ENCODE assay signal across 18 cellular contexts in genomic region chr1:94878329-94878728, GRCh38. TPM values are rescaled to one million over a fixed set of nuclear protein-coding genes. Genes with fewer than 3 reads are reported as not detected.
DNase-seq lines count a peak whose midpoint lies in the region; ATAC-seq and TF ChIP-seq lines count a peak whose summit lies in the region.
"Had no signal": no experiment of that assay in that cellular context is flagged by ENCODE, and none has a peak within 500 bp of the region (broad histone marks: within the 10 kb centered on the region; RNA-seq: fewer than 3 reads in every experiment).

No MANE protein-coding gene starts in this region.

- no peak overlapping the region for H3K4me3 ChIP-seq in esophagus (ENCODE audit: low read depth in 1 of 2, low read length in 2 of 2)
- H3K4me3 ChIP-seq: BLaER1, GM12878, GM23248 had no signal

- H3K27ac ChIP-seq in esophagus (ENCODE audit: low read depth in 2 of 2, low read length in 1 of 2): peak overlapping the region; percentile 40 to 60
- H3K27ac ChIP-seq: BLaER1, GM23248 had no signal

- peaks cover 32% of the 10 kb centered on the region for H3K36me3 Mint-ChIP-seq in nephron (ENCODE audit: low read depth)
- H3K36me3 Mint-ChIP-seq in endothelial cell (ENCODE audit: low read depth, unreplicated experiment): no peaks in the 10 kb centered on the region
- H3K36me3 Mint-ChIP-seq: CD14-positive monocyte; CD4-positive, alpha-beta memory T cell had no signal

- no peaks in the 10 kb centered on the region for H3K36me3 ChIP-seq in esophagus (ENCODE audit: control insufficient read depth in 2 of 2, insufficient read depth in 2 of 2, low read length in 1 of 2)
- H3K36me3 ChIP-seq: BLaER1 had no signal

- no peaks in the 10 kb centered on the region for H3K9me3 ChIP-seq in esophagus (ENCODE audit: control insufficient read depth in 2 of 2, insufficient read depth in 1 of 2, low read depth in 1 of 2, low read length in 1 of 2)
- H3K9me3 ChIP-seq: BLaER1 had no signal

- H3K27me3 ChIP-seq in esophagus (ENCODE audit: control insufficient read depth in 1 of 2, insufficient read depth in 2 of 2, low read length in 2 of 2): no peaks in the 10 kb centered on the region
- H3K27me3 ChIP-seq: BLaER1 had no signal

- WGBS in esophagus, 2 donors: 93 to 95% methylated on average over 5 of the region's 5 CpGs

- H3K4me1 ChIP-seq in esophagus (ENCODE audit: control insufficient read depth in 2 of 2, insufficient read depth in 2 of 2, low read length in 1 of 2): peaks cover 2 to 13% of the 10 kb centered on the region in 2 donors

- peak overlapping the region in 2 of 3 experiments; percentile 61 to 82 for H3K27ac Mint-ChIP-seq in nephron
- no peak overlapping the region for H3K27ac Mint-ChIP-seq in endothelial cell (ENCODE audit: unreplicated experiment)
- H3K27ac Mint-ChIP-seq: CD4-positive, alpha-beta memory T cell had no signal

- H3K4me1 Mint-ChIP-seq in nephron: peaks cover 60% of the 10 kb centered on the region
- peaks cover 3% of the 10 kb centered on the region for H3K4me1 Mint-ChIP-seq in endothelial cell (ENCODE audit: unreplicated experiment)

- no peaks in the 10 kb centered on the region for H3K27me3 Mint-ChIP-seq in nephron (ENCODE audit: low read depth)
- no peaks in the 10 kb centered on the region for H3K27me3 Mint-ChIP-seq in endothelial cell (ENCODE audit: unreplicated experiment)

- no peak overlapping the region for H3K4me3 Mint-ChIP-seq in nephron
- H3K4me3 Mint-ChIP-seq in endothelial cell (ENCODE audit: unreplicated experiment): no peak overlapping the region
- H3K4me3 Mint-ChIP-seq: CD14-positive monocyte; CD4-positive, alpha-beta memory T cell had no signal

- TF ChIP-seq CTCF in nephron (IDR thresholded peaks at IDR 0.05; ENCODE audit: unreplicated experiment in 3 of 3): no peak
- no peak for TF ChIP-seq CTCF in endothelial cell (IDR thresholded peaks at IDR 0.05; ENCODE audit: unreplicated experiment)

- ATAC-seq in HG03460 (IDR thresholded peaks at IDR 0.05; ENCODE audit: unreplicated experiment) (no peak), HG02970 (IDR thresholded peaks at IDR 0.05; ENCODE audit: low FRiP score, unreplicated experiment) (no peak)
- ATAC-seq: GM12878 had no signal

- H3K9me3 Mint-ChIP-seq in nephron (no peaks in the 10 kb centered on the region), endothelial cell (ENCODE audit: unreplicated experiment) (no peaks in the 10 kb centered on the region)

- DNase-seq in MV-4-11 (lab: John Stamatoyannopoulos, UW): peak; percentile 12
- no peak for DNase-seq in endothelial cell (ENCODE audit: low spot score)
- DNase-seq in NCI-H82 (lab: John Stamatoyannopoulos, UW): no peak
- DNase-seq: 8988T; CD4-positive, alpha-beta memory T cell; DMS79 treated with DMSO at 0.1 percent for 48 hours; GF-D8; GM23248; HCEC 1CT; IMR-90 had no signal

RNA-seq across cellular contexts. Expression of gene CNN3, which starts 48.6 kb away (rescaled TPM):
- polyA plus RNA-seq in esophagus: 100 to 1,000 TPM; 101 to 104 TPM
- total RNA-seq in endothelial cell (ENCODE audit: unreplicated experiment): 596 TPM

RNA-seq across cellular contexts. Expression of gene SLC44A3, which starts 58.2 kb away (rescaled TPM):
- polyA plus RNA-seq in esophagus: 1 to 10 TPM; 7.0 to 7.4 TPM
- 2.7 TPM for total RNA-seq in endothelial cell (ENCODE audit: unreplicated experiment)
- total RNA-seq: A673, GM12878 had no signal
- polyA plus RNA-seq: CD14-positive monocyte, GM12878 had no signal
